14 cellular contexts compared by ENCODE assay signal in genomic region chr5:34626036-34626435, GRCh38. TPM values are rescaled to one million over a fixed set of nuclear protein-coding genes. Genes with fewer than 3 reads are reported as not detected.
DNase-seq lines count a peak whose midpoint lies in the region; ATAC-seq and TF ChIP-seq lines count a peak whose summit lies in the region.
"Had no signal": no experiment of that assay in that cellular context is flagged by ENCODE, and none has a peak within 500 bp of the region (broad histone marks: within the 10 kb centered on the region; RNA-seq: fewer than 3 reads in every experiment).

No MANE protein-coding gene starts in this region.

- no peak overlapping the region for H3K9ac ChIP-seq in GM23248
- no peak overlapping the region for H3K9ac ChIP-seq in PC-3 (ENCODE audit: low read length)

- no peaks in the 10 kb centered on the region for H3K9me3 ChIP-seq in GM23248 (ENCODE audit: low read depth)
- 0 out of 2 replicates have a peak, but pooled peaks cover 2% of the 10 kb centered on the region for H3K9me3 ChIP-seq in PC-3 (ENCODE audit: low read length)

- no peaks in the 10 kb centered on the region for H4K20me1 ChIP-seq in GM23248 (ENCODE audit: insufficient read depth)
- no peaks in the 10 kb centered on the region for H4K20me1 ChIP-seq in PC-3 (ENCODE audit: low read length)

- in situ Hi-C loops in GM23248 (cut with MboI) = no loop called here

- H3K27ac ChIP-seq in GM23248 (no peak overlapping the region), PC-3 (ENCODE audit: low read length) (no peak overlapping the region)
- H3K27ac ChIP-seq: heart right ventricle, left lung had no signal

- H3K4me3 ChIP-seq in GM23248 = no peak overlapping the region
- no peak overlapping the region for H3K4me3 ChIP-seq in PC-3 (ENCODE audit: low read length)
- H3K4me3 ChIP-seq in cardiac fibroblast (replicated peaks in 1 of 2; ENCODE audit: low read depth in 2 of 2, low read length in 2 of 2) = no peak overlapping the region
- H3K4me3 ChIP-seq: heart right ventricle, left lung had no signal

- H3K79me2 ChIP-seq in GM23248 (ENCODE audit: insufficient read depth) (no peaks in the 10 kb centered on the region), PC-3 (ENCODE audit: low read length) (no peaks in the 10 kb centered on the region)

- H2AFZ ChIP-seq in GM23248 (no peak overlapping the region), PC-3 (ENCODE audit: low read length) (no peak overlapping the region)

- no TSS peak for BruUV-seq in PC-3 (replicated peaks; lab: Mats Ljungman, UMichigan)

- no peak; the same call in 1 of the 2 replicates for ATAC-seq in PC-3
- ATAC-seq in HG02642 (IDR thresholded peaks at IDR 0.05; ENCODE audit: poor library complexity, unreplicated experiment) = no peak
- no peak for ATAC-seq in HG02588 (IDR thresholded peaks at IDR 0.05; ENCODE audit: unreplicated experiment)
- ATAC-seq: heart right ventricle, left lung, WTC11 had no signal

- WGBS in GM23248 (ENCODE audit: low coverage in 1 of 2, low lambda C conversion rate in 2 of 2, missing lambda C conversion rate in 2 of 2), 2 experiments = 34 to 46% methylated on average over 6 of the region's 6 CpGs

- CTCF ChIA-PET in PC-3 (lab: Charles Lee) = no interaction called here

- H3K27me3 ChIP-seq in GM23248 (replicated peaks; ENCODE audit: insufficient read depth) (no peaks in the 10 kb centered on the region), PC-3 (ENCODE audit: low read length) (no peaks in the 10 kb centered on the region)
- H3K27me3 ChIP-seq: heart right ventricle, left lung had no signal

- DNase-seq in GM23248 (peak; percentile 82), PC-3 (peak; percentile 48), cardiac fibroblast (ENCODE audit: low read depth in 2 of 2) (peak; percentile 59 to 91), lung microvascular endothelial cell (ENCODE audit: low read depth in 2 of 2) (peak; percentile 87 to 98), middle frontal gyrus (ENCODE audit: extremely low spot score, low spot score) (no peak)
- no peak for DNase-seq in activated T-cell treated with anti-CD3 and anti-CD28 coated beads, Interleukin-2, amount 50 U/mL, for 48 hours
- DNase-seq: heart right ventricle, left lung, NCI-H1694 treated with DMSO at 0.1 percent for 48 hours, NCI-H82, substantia nigra had no signal

- H3K4me2 ChIP-seq in GM23248 (ENCODE audit: unreplicated experiment) = no peak overlapping the region
- no peak overlapping the region for H3K4me2 ChIP-seq in PC-3 (ENCODE audit: low read length)

- POLR2A ChIA-PET in PC-3 (lab: Charles Lee; ENCODE audit: unreplicated experiment) = interaction anchor here (0.7 kb wide), 1 partner anchor 88 kb away, joined by 4 read pairs; no protein-coding TSS in a partner anchor

- H3F3A ChIP-seq in GM23248 (ENCODE audit: insufficient read depth) = peaks cover 32% of the 10 kb centered on the region
- H3F3A ChIP-seq in PC-3 (ENCODE audit: low read length, unreplicated experiment) = no peaks in the 10 kb centered on the region

- no peaks in the 10 kb centered on the region for H3K9me2 ChIP-seq in GM23248 (ENCODE audit: insufficient read depth)
- H3K9me2 ChIP-seq in PC-3 (replicated peaks; ENCODE audit: low read length) = no peaks in the 10 kb centered on the region

- H3K4me1 ChIP-seq in GM23248 (ENCODE audit: insufficient read depth) = peaks cover 47% of the 10 kb centered on the region
- peaks cover 4% of the 10 kb centered on the region; the same call in 1 of the 2 replicates for H3K4me1 ChIP-seq in PC-3 (ENCODE audit: insufficient read depth, low read length)
- H3K4me1 ChIP-seq: left lung had no signal

- intact Hi-C loops in PC-3 (cut with micrococcal nuclease) = no loop called here

- TF ChIP-seq CTCF in PC-3 (conservative IDR thresholded peaks at IDR 0.05; ENCODE audit: low read depth, low read length) = no peak
- no peak for TF ChIP-seq CTCF in cardiac fibroblast (IDR thresholded peaks at IDR 0.05; ENCODE audit: low read depth, low read length)

- H3K36me3 ChIP-seq in GM23248 (ENCODE audit: low read depth) (no peaks in the 10 kb centered on the region), PC-3 (ENCODE audit: low read depth, low read length) (no peaks in the 10 kb centered on the region)
- H3K36me3 ChIP-seq: heart right ventricle, left lung had no signal

RNA-seq across cellular contexts. Expression of gene RAI14, which starts 30.1 kb away (rescaled TPM):
- total RNA-seq in GM23248 (2014; rRNA removed; shearing (Covaris generic)) = 120 and 124 TPM in 2 replicates
- polyA plus RNA-seq in GM23248 (2016; fragmentation: Nextera tagmentation; extraction: Ambion mirVana) = 113 and 116 TPM in 2 replicates
- 54.4 and 73.5 TPM in 2 replicates for total RNA-seq in PC-3 (2014; rRNA removed)
- total RNA-seq in lung microvascular endothelial cell = 116 and 187 TPM in 2 replicates

Comparison
In these comparisons a context has a peak if more than half of its experiments do, and no peak if none do; other contexts are left out.
1. DNase-seq: peak in GM23248 (single experiment), PC-3 (single experiment), cardiac fibroblast (2 of 2) and lung microvascular endothelial cell (2 of 2); none in middle frontal gyrus (single experiment) and activated T-cell treated with anti-CD3 and anti-CD28 coated beads, Interleukin-2, amount 50 U/mL, for 48 hours (0 of 2).